1 cellular context compared by ENCODE assay signal in the genomic region with DNA sequence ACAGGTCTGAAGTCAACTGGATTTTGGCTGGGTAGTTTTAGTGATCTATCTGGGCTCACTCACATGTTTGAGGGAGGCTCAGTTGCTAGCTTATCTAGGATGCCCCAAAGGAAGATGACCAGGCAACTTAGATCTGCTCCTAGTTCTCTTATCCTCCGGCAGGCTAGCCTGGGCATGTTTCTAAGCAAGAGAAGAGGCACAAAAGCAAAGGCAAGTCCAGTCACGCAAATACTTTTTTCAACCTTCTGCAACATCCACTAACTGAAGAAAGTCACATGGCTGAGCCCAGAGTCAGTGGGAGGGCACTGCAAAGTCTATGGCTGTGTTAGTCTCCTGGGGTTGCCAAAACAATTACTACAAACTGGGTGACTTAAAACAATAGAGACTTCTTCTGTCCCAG.
TF ChIP-seq lines count a peak whose summit lies in the region.

No MANE protein-coding gene starts in this region.

TF ChIP-seq in HepG2, 621 proteins besides CTCF, POLR2A, EP300 and RAD21 (continued from another document):
- TF ChIP-seq, protein P1, sequence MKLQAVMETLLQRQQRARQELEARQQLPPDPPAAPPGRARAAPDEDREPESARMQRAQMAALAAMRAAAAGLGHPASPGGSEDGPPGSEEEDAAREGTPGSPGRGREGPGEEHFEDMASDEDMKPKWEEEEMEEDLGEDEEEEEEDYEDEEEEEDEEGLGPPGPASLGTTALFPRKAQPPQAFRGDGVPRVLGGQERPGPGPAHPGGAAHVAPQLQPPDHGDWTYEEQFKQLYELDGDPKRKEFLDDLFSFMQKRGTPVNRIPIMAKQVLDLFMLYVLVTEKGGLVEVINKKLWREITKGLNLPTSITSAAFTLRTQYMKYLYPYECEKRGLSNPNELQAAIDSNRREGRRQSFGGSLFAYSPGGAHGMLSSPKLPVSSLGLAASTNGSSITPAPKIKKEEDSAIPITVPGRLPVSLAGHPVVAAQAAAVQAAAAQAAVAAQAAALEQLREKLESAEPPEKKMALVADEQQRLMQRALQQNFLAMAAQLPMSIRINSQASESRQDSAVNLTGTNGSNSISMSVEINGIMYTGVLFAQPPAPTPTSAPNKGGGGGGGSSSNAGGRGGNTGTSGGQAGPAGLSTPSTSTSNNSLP (IDR thresholded peaks at IDR 0.05; ENCODE audit: low read depth, low read length): no peak
- no peak for TF ChIP-seq MATR3 (CRISPR knock-in tag; IDR thresholded peaks at IDR 0.05)
- no peak for TF ChIP-seq ZNF562 (CRISPR knock-in tag; IDR thresholded peaks at IDR 0.05; ENCODE audit: borderline replicate concordance)
- TF ChIP-seq HOXA3 (CRISPR knock-in tag; IDR thresholded peaks at IDR 0.05): no peak
- no peak for TF ChIP-seq MIXL1 (CRISPR knock-in tag; IDR thresholded peaks at IDR 0.05)
- no peak for TF ChIP-seq FOXP1 (IDR thresholded peaks at IDR 0.05)
- TF ChIP-seq FOXP1 (CRISPR knock-in tag; IDR thresholded peaks at IDR 0.05): no peak
- TF ChIP-seq MAFF (IDR thresholded peaks at IDR 0.05; ENCODE audit: low read depth, low read length): no peak
- TF ChIP-seq, protein P2, sequence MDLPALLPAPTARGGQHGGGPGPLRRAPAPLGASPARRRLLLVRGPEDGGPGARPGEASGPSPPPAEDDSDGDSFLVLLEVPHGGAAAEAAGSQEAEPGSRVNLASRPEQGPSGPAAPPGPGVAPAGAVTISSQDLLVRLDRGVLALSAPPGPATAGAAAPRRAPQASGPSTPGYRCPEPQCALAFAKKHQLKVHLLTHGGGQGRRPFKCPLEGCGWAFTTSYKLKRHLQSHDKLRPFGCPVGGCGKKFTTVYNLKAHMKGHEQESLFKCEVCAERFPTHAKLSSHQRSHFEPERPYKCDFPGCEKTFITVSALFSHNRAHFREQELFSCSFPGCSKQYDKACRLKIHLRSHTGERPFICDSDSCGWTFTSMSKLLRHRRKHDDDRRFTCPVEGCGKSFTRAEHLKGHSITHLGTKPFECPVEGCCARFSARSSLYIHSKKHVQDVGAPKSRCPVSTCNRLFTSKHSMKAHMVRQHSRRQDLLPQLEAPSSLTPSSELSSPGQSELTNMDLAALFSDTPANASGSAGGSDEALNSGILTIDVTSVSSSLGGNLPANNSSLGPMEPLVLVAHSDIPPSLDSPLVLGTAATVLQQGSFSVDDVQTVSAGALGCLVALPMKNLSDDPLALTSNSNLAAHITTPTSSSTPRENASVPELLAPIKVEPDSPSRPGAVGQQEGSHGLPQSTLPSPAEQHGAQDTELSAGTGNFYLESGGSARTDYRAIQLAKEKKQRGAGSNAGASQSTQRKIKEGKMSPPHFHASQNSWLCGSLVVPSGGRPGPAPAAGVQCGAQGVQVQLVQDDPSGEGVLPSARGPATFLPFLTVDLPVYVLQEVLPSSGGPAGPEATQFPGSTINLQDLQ (CRISPR knock-in tag; IDR thresholded peaks at IDR 0.05): no peak
- no peak for TF ChIP-seq ZNF841 (CRISPR knock-in tag; IDR thresholded peaks at IDR 0.05; ENCODE audit: borderline replicate concordance)
